27 cellular contexts compared by ENCODE assay signal in genomic region chr12:111868676-111869588, GRCh38. TPM values are rescaled to one million over a fixed set of nuclear protein-coding genes. Genes with fewer than 3 reads are reported as not detected.
DNase-seq lines count a peak whose midpoint lies in the region; ATAC-seq and TF ChIP-seq lines count a peak whose summit lies in the region.
"Had no signal": no experiment of that assay in that cellular context is flagged by ENCODE, and none has a peak within 500 bp of the region (broad histone marks: within the 10 kb centered on the region; RNA-seq: fewer than 3 reads in every experiment).

No MANE protein-coding gene starts in this region.

- H3K4me3 Mint-ChIP-seq in activated T-cell treated with anti-CD3 and anti-CD28 coated beads, Interleukin-2, amount 50 U/mL, for 24 hours = no peak overlapping the region
- H3K4me3 Mint-ChIP-seq in WTC11 = peak overlapping the region; percentile 56
- H3K4me3 Mint-ChIP-seq in activated CD4-positive, alpha-beta T cell treated with anti-CD3 and anti-CD28 coated beads for 36 hours = no peak overlapping the region
- H3K4me3 Mint-ChIP-seq: activated CD4-positive, alpha-beta memory T cell treated with anti-CD3 and anti-CD28 coated beads for 36 hours; stimulated activated naive CD8-positive, alpha-beta T cell treated with anti-CD3 and anti-CD28 coated beads, Interleukin-15, amount 100 ng/mL, for 72 hours had no signal

- TF ChIP-seq CTCF in WTC11 (IDR thresholded peaks at IDR 0.05) = no peak

- H3K27me3 Mint-ChIP-seq in activated T-cell treated with anti-CD3 and anti-CD28 coated beads, Interleukin-2, amount 50 U/mL, for 24 hours = no peaks in the 10 kb centered on the region
- H3K27me3 Mint-ChIP-seq in WTC11 (ENCODE audit: low read depth) = no peaks in the 10 kb centered on the region
- no peaks in the 10 kb centered on the region for H3K27me3 Mint-ChIP-seq in activated CD4-positive, alpha-beta T cell treated with anti-CD3 and anti-CD28 coated beads for 36 hours
- H3K27me3 Mint-ChIP-seq: activated CD4-positive, alpha-beta memory T cell treated with anti-CD3 and anti-CD28 coated beads for 36 hours; progenitor cell of endocrine pancreas; stimulated activated naive CD8-positive, alpha-beta T cell treated with anti-CD3 and anti-CD28 coated beads, Interleukin-15, amount 100 ng/mL, for 72 hours had no signal

- DNase-seq in activated T-cell treated with anti-CD3 and anti-CD28 coated beads, Interleukin-2, amount 50 U/mL, for 24 hours = no peak
- DNase-seq in activated T-cell treated with anti-CD3 and anti-CD28 coated beads for 4 hours (no peak), WTC11 (ENCODE audit: low spot score) (peak; percentile 26), iPS DF 19.7 (ENCODE audit: low read depth, low spot score) (peak; percentile 48), SKM-1 (lab: John Stamatoyannopoulos, UW; ENCODE audit: unreplicated experiment) (no peak)
- no peak for DNase-seq in activated CD4-positive, alpha-beta T cell treated with anti-CD3 and anti-CD28 coated beads for 36 hours
- DNase-seq: 8988T; activated CD4-positive, alpha-beta memory T cell treated with anti-CD3 and anti-CD28 coated beads for 36 hours; activated CD4-positive, CD25-positive, alpha-beta regulatory T cell; activated CD8-positive, alpha-beta memory T cell treated with anti-CD3 and anti-CD28 coated beads, Interleukin-2, amount 50 U/mL, for 48 hours; colonic mucosa; DMS53; gastrocnemius medialis; GF-D8; hippocampal formation; Kasumi-1; MV-4-11; NCI-H2171; NCI-H524 treated with DMSO at 0.1 percent for 48 hours; sigmoid colon; stimulated activated CD4-positive, alpha-beta T cell treated with anti-CD3 and anti-CD28 coated beads, Interleukin-15, amount 100 ng/mL, for 24 hours; stimulated activated naive CD8-positive, alpha-beta T cell treated with anti-CD3 and anti-CD28 coated beads, Interleukin-15, amount 100 ng/mL, for 72 hours; transverse colon had no signal

- peaks cover 91% of the 10 kb centered on the region for H3K36me3 Mint-ChIP-seq in activated T-cell treated with anti-CD3 and anti-CD28 coated beads, Interleukin-2, amount 50 U/mL, for 24 hours (ENCODE audit: low read depth)
- H3K36me3 Mint-ChIP-seq in WTC11 = peaks cover 54% of the 10 kb centered on the region
- H3K36me3 Mint-ChIP-seq in activated CD4-positive, alpha-beta T cell treated with anti-CD3 and anti-CD28 coated beads for 36 hours (ENCODE audit: low read depth) = peaks cover 65% of the 10 kb centered on the region

- no peaks in the 10 kb centered on the region for H3K4me1 Mint-ChIP-seq in activated T-cell treated with anti-CD3 and anti-CD28 coated beads, Interleukin-2, amount 50 U/mL, for 24 hours (ENCODE audit: low read depth)
- peaks cover 55% of the 10 kb centered on the region for H3K4me1 Mint-ChIP-seq in WTC11
- peaks cover 2% of the 10 kb centered on the region for H3K4me1 Mint-ChIP-seq in activated CD4-positive, alpha-beta T cell treated with anti-CD3 and anti-CD28 coated beads for 36 hours
- H3K4me1 Mint-ChIP-seq: stimulated activated naive CD8-positive, alpha-beta T cell treated with anti-CD3 and anti-CD28 coated beads, Interleukin-15, amount 100 ng/mL, for 72 hours had no signal

- POLR2A ChIA-PET in WTC11 (lab: Charles Lee) = interaction anchor here (1.6 kb wide), 1 partner anchor 27 kb away, joined by 9 read pairs; the partner anchor contains the start of gene MAPKAPK5
- POLR2A ChIA-PET in activated CD4-positive, alpha-beta T cell treated with anti-CD3 and anti-CD28 coated beads for 36 hours (lab: Charles Lee) = interaction anchor here (0.7 kb wide), 1 partner anchor 74 kb away, joined by 8 read pairs; no protein-coding TSS in a partner anchor

- ATAC-seq in WTC11 = peak; percentile 92
- no peak for ATAC-seq in activated CD4-positive, alpha-beta T cell treated with anti-CD3 and anti-CD28 coated beads for 36 hours
- ATAC-seq in HG02885 (IDR thresholded peaks at IDR 0.05; ENCODE audit: poor library complexity, unreplicated experiment) = no peak
- ATAC-seq: gastrocnemius medialis; stimulated activated naive CD8-positive, alpha-beta T cell treated with anti-CD3 and anti-CD28 coated beads, Interleukin-15, amount 100 ng/mL, for 72 hours had no signal

- CTCF ChIA-PET in WTC11 (lab: Charles Lee) = interaction anchor here (0.7 to 1.6 kb wide), 6 partner anchors 9 to 298 kb away, joined by 3 to 4 read pairs (median 3); no protein-coding TSS in a partner anchor
- CTCF ChIA-PET in activated CD4-positive, alpha-beta T cell treated with anti-CD3 and anti-CD28 coated beads for 36 hours (lab: Charles Lee) = interaction anchor here (0.6 to 1.0 kb wide), 2 partner anchors 9 to 19 kb away, joined by 4 to 9 read pairs; no protein-coding TSS in a partner anchor

- intact Hi-C loops in activated CD4-positive, alpha-beta T cell treated with anti-CD3 and anti-CD28 coated beads for 36 hours (cut with DNase I, micrococcal nuclease) = no loop called here

- no peaks in the 10 kb centered on the region for H3K9me3 Mint-ChIP-seq in activated T-cell treated with anti-CD3 and anti-CD28 coated beads, Interleukin-2, amount 50 U/mL, for 24 hours
- H3K9me3 Mint-ChIP-seq in WTC11 = peaks cover 10% of the 10 kb centered on the region
- no peaks in the 10 kb centered on the region for H3K9me3 Mint-ChIP-seq in activated CD4-positive, alpha-beta T cell treated with anti-CD3 and anti-CD28 coated beads for 36 hours (ENCODE audit: low read depth)
- H3K9me3 Mint-ChIP-seq: activated CD4-positive, alpha-beta memory T cell treated with anti-CD3 and anti-CD28 coated beads for 36 hours; stimulated activated naive CD8-positive, alpha-beta T cell treated with anti-CD3 and anti-CD28 coated beads, Interleukin-15, amount 100 ng/mL, for 72 hours had no signal

- H3K27ac Mint-ChIP-seq in activated T-cell treated with anti-CD3 and anti-CD28 coated beads, Interleukin-2, amount 50 U/mL, for 24 hours = peak overlapping the region; percentile 29
- H3K27ac Mint-ChIP-seq in WTC11 = peak overlapping the region; percentile 99
- no peak overlapping the region for H3K27ac Mint-ChIP-seq in activated CD4-positive, alpha-beta T cell treated with anti-CD3 and anti-CD28 coated beads for 36 hours
- H3K27ac Mint-ChIP-seq: activated CD4-positive, alpha-beta memory T cell treated with anti-CD3 and anti-CD28 coated beads for 36 hours; progenitor cell of endocrine pancreas had no signal

- H3K27ac ChIP-seq in temporal lobe (ENCODE audit: low read depth, low read length) = peak overlapping the region; percentile 14
- H3K27ac ChIP-seq: colonic mucosa, gastrocnemius medialis, neutrophil, sigmoid colon, transverse colon had no signal

TF ChIP-seq in WTC11, 78 proteins besides CTCF, POLR2A, EP300 and RAD21:
- TF ChIP-seq SMAD4 (CRISPR knock-in tag; IDR thresholded peaks at IDR 0.05) (no peak), SP1 (CRISPR knock-in tag; conservative IDR thresholded peaks at IDR 0.05) (no peak)
- TF ChIP-seq, protein P1, sequence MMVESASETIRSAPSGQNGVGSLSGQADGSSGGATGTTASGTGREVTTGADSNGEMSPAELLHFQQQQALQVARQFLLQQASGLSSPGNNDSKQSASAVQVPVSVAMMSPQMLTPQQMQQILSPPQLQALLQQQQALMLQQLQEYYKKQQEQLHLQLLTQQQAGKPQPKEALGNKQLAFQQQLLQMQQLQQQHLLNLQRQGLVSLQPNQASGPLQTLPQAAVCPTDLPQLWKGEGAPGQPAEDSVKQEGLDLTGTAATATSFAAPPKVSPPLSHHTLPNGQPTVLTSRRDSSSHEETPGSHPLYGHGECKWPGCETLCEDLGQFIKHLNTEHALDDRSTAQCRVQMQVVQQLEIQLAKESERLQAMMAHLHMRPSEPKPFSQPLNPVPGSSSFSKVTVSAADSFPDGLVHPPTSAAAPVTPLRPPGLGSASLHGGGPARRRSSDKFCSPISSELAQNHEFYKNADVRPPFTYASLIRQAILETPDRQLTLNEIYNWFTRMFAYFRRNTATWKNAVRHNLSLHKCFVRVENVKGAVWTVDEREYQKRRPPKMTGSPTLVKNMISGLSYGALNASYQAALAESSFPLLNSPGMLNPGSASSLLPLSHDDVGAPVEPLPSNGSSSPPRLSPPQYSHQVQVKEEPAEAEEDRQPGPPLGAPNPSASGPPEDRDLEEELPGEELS (CRISPR knock-in tag; IDR thresholded peaks at IDR 0.05) = peak; percentile 30; the same call in 1 of the 2 replicates

RNA-seq across cellular contexts. Expression of gene MAPKAPK5, which starts 26.9 kb away (rescaled TPM):
- total RNA-seq in WTC11 (2021) = 71.1 to 81.8 TPM (median 71.2 TPM) in 3 replicates
- total RNA-seq in temporal lobe = 35.7 TPM
- total RNA-seq in activated CD4-positive, alpha-beta T cell treated with anti-CD3 and anti-CD28 coated beads for 36 hours = 10 to 100 TPM; 47.5 to 57.5 TPM

Comparison
In these comparisons a context has a peak if more than half of its experiments do, and no peak if none do; other contexts are left out.
1. DNase-seq: peak in WTC11 (single experiment) and iPS DF 19.7 (single experiment); none in activated T-cell treated with anti-CD3 and anti-CD28 coated beads, Interleukin-2, amount 50 U/mL, for 24 hours (single experiment), activated T-cell treated with anti-CD3 and anti-CD28 coated beads for 4 hours (single experiment), SKM-1 (single experiment) and activated CD4-positive, alpha-beta T cell treated with anti-CD3 and anti-CD28 coated beads for 36 hours (single experiment).